Comparison of ENCODE assay signal across 13 cellular contexts in the genomic region with DNA sequence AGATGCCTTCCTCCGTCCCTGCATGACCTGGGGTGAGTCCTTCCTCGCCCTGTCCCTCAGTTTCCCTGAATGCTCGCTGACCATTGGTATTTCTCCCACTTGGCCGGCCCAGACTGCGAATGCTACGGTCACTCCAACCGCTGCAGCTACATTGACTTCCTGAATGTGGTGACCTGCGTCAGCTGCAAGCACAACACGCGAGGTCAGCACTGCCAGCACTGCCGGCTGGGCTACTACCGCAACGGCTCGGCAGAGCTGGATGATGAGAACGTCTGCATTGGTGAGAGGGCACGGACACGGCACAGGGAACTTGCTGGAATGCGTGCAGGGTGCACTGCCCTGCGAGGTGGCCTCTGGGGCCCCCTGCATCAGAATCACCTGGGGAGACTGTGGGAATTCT.
DNase-seq lines count a peak whose midpoint lies in the region; ATAC-seq and TF ChIP-seq lines count a peak whose summit lies in the region.
"Had no signal": no experiment of that assay in that cellular context is flagged by ENCODE, and none has a peak within 500 bp of the region (broad histone marks: within the 10 kb centered on the region; RNA-seq: fewer than 3 reads in every experiment).

No MANE protein-coding gene starts in this region.

- no peaks in the 10 kb centered on the region for H3K9me3 ChIP-seq in spleen

- in situ Hi-C loops in GM13977 (cut with MboI; ENCODE audit: low pct_unique_long_range_greater_than_20kb, low sequenced_read_pairs, unreplicated experiment) = no loop called here

- H3K4me3 Mint-ChIP-seq in glutamatergic neuron (ENCODE audit: unreplicated experiment) = no peak overlapping the region

- intact Hi-C loops in spleen (cut with DNase I; ENCODE audit: low total_unique reads) = loop anchor here (10.0 kb wide), 1 partner anchor 74 kb away; a partner anchor contains a TSS

- TF ChIP-seq POLR2A in NB4 (IDR thresholded peaks at IDR 0.05; ENCODE audit: extremely low read depth, insufficient read length) (no peak), spleen (IDR thresholded peaks at IDR 0.05) (no peak)

- no peaks in the 10 kb centered on the region for H3K36me3 ChIP-seq in spleen

- peak overlapping the region in 5 of 8 donors; percentile 16 to 86 (median 81) for H3K27ac ChIP-seq in spleen
- H3K27ac ChIP-seq: 22Rv1 had no signal

- 53 to 69% (median 57%) methylated on average over 6 to 19 of the region's 19 CpGs for WGBS in spleen, 5 donors

- H3K36me3 Mint-ChIP-seq in glutamatergic neuron (ENCODE audit: unreplicated experiment) = no peaks in the 10 kb centered on the region

- peaks cover 12% of the 10 kb centered on the region for H3K27me3 Mint-ChIP-seq in glutamatergic neuron (ENCODE audit: unreplicated experiment)

- TF ChIP-seq CTCF in NB4 (IDR thresholded peaks at IDR 0.05; ENCODE audit: low read depth, low read length) = no peak
- no peak for TF ChIP-seq CTCF in glutamatergic neuron (IDR thresholded peaks at IDR 0.05; ENCODE audit: partially characterized antibody, unreplicated experiment)
- no peak for TF ChIP-seq CTCF in spleen (IDR thresholded peaks at IDR 0.05 in 8 of 11, conservative IDR thresholded peaks at IDR 0.05 in 3 of 11)
- TF ChIP-seq CTCF in GM13977 (IDR thresholded peaks at IDR 0.05; ENCODE audit: extremely low read depth, insufficient read depth, missing control alignments) = no peak

- H3K4me3 ChIP-seq in NB4 (ENCODE audit: low read depth, low read length) (no peak overlapping the region), spleen (peak overlapping the region in 1 of 8 donors; percentile 13)

- no peak for ATAC-seq in HG03469 (IDR thresholded peaks at IDR 0.05; ENCODE audit: unreplicated experiment)

- H3K4me1 Mint-ChIP-seq in glutamatergic neuron (ENCODE audit: low read depth, unreplicated experiment) = peaks cover 5% of the 10 kb centered on the region

- H3K4me1 ChIP-seq in spleen = peaks cover 4 to 66% (median 40%) of the 10 kb centered on the region in 6 donors

- H3K27ac Mint-ChIP-seq in glutamatergic neuron (ENCODE audit: unreplicated experiment) = peak overlapping the region; percentile 22

- peaks cover 7% of the 10 kb centered on the region for H3K9me3 Mint-ChIP-seq in glutamatergic neuron (ENCODE audit: unreplicated experiment)

- DNase-seq in DMS53 (lab: John Stamatoyannopoulos, UW) (peak; percentile 47), DMS53 treated with DMSO at 0.1 percent for 48 hours (lab: John Stamatoyannopoulos, UW; ENCODE audit: unreplicated experiment) (no peak), NB4 (ENCODE audit: low read depth) (peak; percentile 69), glutamatergic neuron (no peak), spleen (peak; percentile 85), NCI-H774 (lab: John Stamatoyannopoulos, UW) (no peak), GM13977 (ENCODE audit: low spot score) (no peak)
- DNase-seq: NCI-H1694, NCI-H345, NCI-H526 treated with DMSO at 0.1 percent for 48 hours, T-helper 2 cell had no signal

- H3K27me3 ChIP-seq in spleen (replicated peaks in 1 of 7) = peaks cover 0 to 82% (median 5%) of the 10 kb centered on the region in 7 donors

Comparison
In these comparisons a context has a peak if more than half of its experiments do, and no peak if none do; other contexts are left out.
1. DNase-seq: peak in DMS53 (single experiment), NB4 (single experiment) and spleen (single experiment); none in DMS53 treated with DMSO at 0.1 percent for 48 hours (single experiment), glutamatergic neuron (single experiment), NCI-H774 (single experiment) and GM13977 (single experiment).